ENCODE assay signal across 21 cellular contexts in genomic region chrY:15385178-15385577, GRCh38.
DNase-seq lines count a peak whose midpoint lies in the region; ATAC-seq and TF ChIP-seq lines count a peak whose summit lies in the region.
"Had no signal": no experiment of that assay in that cellular context is flagged by ENCODE, and none has a peak within 500 bp of the region (broad histone marks: within the 10 kb centered on the region; RNA-seq: fewer than 3 reads in every experiment).

No MANE protein-coding gene starts in this region.

- no peaks in the 10 kb centered on the region for H3K27me3 Mint-ChIP-seq in glutamatergic neuron (ENCODE audit: unreplicated experiment)
- no peaks in the 10 kb centered on the region for H3K27me3 Mint-ChIP-seq in T-helper 2 cell treated with Interferon-gamma antibody and Interleukin-4, amounts not matched to agents 5 μg/mL and 100 μg/mL, for 36 hours (ENCODE audit: low read depth)
- H3K27me3 Mint-ChIP-seq in activated CD8-positive, alpha-beta T cell treated with anti-CD3 and anti-CD28 coated beads for 36 hours, result no peaks in the 10 kb centered on the region
- H3K27me3 Mint-ChIP-seq: CD4-positive, alpha-beta memory T cell had no signal

- POLR2A ChIA-PET in activated CD8-positive, alpha-beta T cell treated with anti-CD3 and anti-CD28 coated beads for 36 hours (lab: Charles Lee), result no interaction called here

- WGBS in HUES64, result no CpG with 5 or more reads among the region's 1 CpG

- DNase-seq in glutamatergic neuron (peak; percentile 28), activated gamma-delta T cell treated with Interleukin-2 at 50 U/mL for 16 hours (no peak)
- no peak for DNase-seq in T-helper 2 cell treated with Interferon-gamma antibody and Interleukin-4, amounts not matched to agents 5 μg/mL and 100 μg/mL, for 36 hours (ENCODE audit: low spot score)
- no peak for DNase-seq in activated CD8-positive, alpha-beta T cell treated with anti-CD3 and anti-CD28 coated beads for 36 hours
- DNase-seq: 8988T; Calu3; CD4-positive, alpha-beta memory T cell; DND-41; EL; GM23248; H7; HFFc6; IMR-90 had no signal

- H3K4me3 ChIP-seq in HUES64 (ENCODE audit: low read length) (no peak overlapping the region), iPS-20b (ENCODE audit: low read length) (no peak overlapping the region)
- H3K4me3 ChIP-seq: BLaER1, GM12878, GM23248 had no signal

- H3K9me3 Mint-ChIP-seq in glutamatergic neuron (ENCODE audit: unreplicated experiment), result no peaks in the 10 kb centered on the region
- no peaks in the 10 kb centered on the region for H3K9me3 Mint-ChIP-seq in T-helper 2 cell treated with Interferon-gamma antibody and Interleukin-4, amounts not matched to agents 5 μg/mL and 100 μg/mL, for 36 hours
- no peaks in the 10 kb centered on the region for H3K9me3 Mint-ChIP-seq in activated CD8-positive, alpha-beta T cell treated with anti-CD3 and anti-CD28 coated beads for 36 hours
- H3K9me3 Mint-ChIP-seq: CD14-positive monocyte; CD4-positive, alpha-beta memory T cell; HFFc6 had no signal

- H3K9ac ChIP-seq in HUES64 (ENCODE audit: low read depth, low read length) (no peak overlapping the region), iPS-20b (ENCODE audit: low read depth, low read length) (peak overlapping the region; percentile 15; the same call in 1 of the 2 replicates)
- H3K9ac ChIP-seq: BLaER1, GM23248 had no signal

- H3K4me1 Mint-ChIP-seq in glutamatergic neuron (ENCODE audit: low read depth, unreplicated experiment), result peaks cover 6% of the 10 kb centered on the region
- no peaks in the 10 kb centered on the region for H3K4me1 Mint-ChIP-seq in T-helper 2 cell treated with Interferon-gamma antibody and Interleukin-4, amounts not matched to agents 5 μg/mL and 100 μg/mL, for 36 hours (ENCODE audit: low read depth)
- H3K4me1 Mint-ChIP-seq in activated CD8-positive, alpha-beta T cell treated with anti-CD3 and anti-CD28 coated beads for 36 hours (ENCODE audit: low read depth), result no peaks in the 10 kb centered on the region
- H3K4me1 Mint-ChIP-seq: CD14-positive monocyte; CD4-positive, alpha-beta memory T cell had no signal

- H3K36me3 Mint-ChIP-seq in glutamatergic neuron (ENCODE audit: unreplicated experiment), result no peaks in the 10 kb centered on the region
- H3K36me3 Mint-ChIP-seq in T-helper 2 cell treated with Interferon-gamma antibody and Interleukin-4, amounts not matched to agents 5 μg/mL and 100 μg/mL, for 36 hours (ENCODE audit: low read depth), result no peaks in the 10 kb centered on the region
- H3K36me3 Mint-ChIP-seq in activated CD8-positive, alpha-beta T cell treated with anti-CD3 and anti-CD28 coated beads for 36 hours (ENCODE audit: low read depth), result no peaks in the 10 kb centered on the region
- H3K36me3 Mint-ChIP-seq: CD14-positive monocyte; CD4-positive, alpha-beta memory T cell had no signal

- H3K27ac Mint-ChIP-seq in glutamatergic neuron (ENCODE audit: unreplicated experiment), result no peak overlapping the region
- H3K27ac Mint-ChIP-seq in T-helper 2 cell treated with Interferon-gamma antibody and Interleukin-4, amounts not matched to agents 5 μg/mL and 100 μg/mL, for 36 hours, result no peak overlapping the region
- no peak overlapping the region for H3K27ac Mint-ChIP-seq in activated CD8-positive, alpha-beta T cell treated with anti-CD3 and anti-CD28 coated beads for 36 hours
- H3K27ac Mint-ChIP-seq: CD14-positive monocyte; CD4-positive, alpha-beta memory T cell; HFFc6 had no signal

- H3K27ac ChIP-seq in HUES64 (ENCODE audit: low read depth, low read length), result peak overlapping the region; percentile 89; the same call in 1 of the 2 replicates
- H3K27ac ChIP-seq in iPS-20b (ENCODE audit: low read length), result peak overlapping the region; percentile 79
- H3K27ac ChIP-seq: BLaER1, GM23248, HL-60 had no signal

- H3K4me1 ChIP-seq in HUES64 (ENCODE audit: insufficient read depth, low read length) (peaks cover 9% of the 10 kb centered on the region), iPS-20b (ENCODE audit: insufficient read depth, low read length) (peaks cover 10% of the 10 kb centered on the region; the same call in 1 of the 2 replicates)
- H3K4me1 ChIP-seq: BLaER1 had no signal

- no peak for ATAC-seq in GM19324 (IDR thresholded peaks at IDR 0.05; ENCODE audit: low FRiP score, unreplicated experiment)
- ATAC-seq in activated CD8-positive, alpha-beta T cell treated with anti-CD3 and anti-CD28 coated beads for 36 hours, result no peak
- ATAC-seq: GM12878, HCT116 had no signal

- TF ChIP-seq CTCF in glutamatergic neuron (IDR thresholded peaks at IDR 0.05; ENCODE audit: partially characterized antibody, unreplicated experiment), result no peak
- TF ChIP-seq CTCF in activated CD8-positive, alpha-beta T cell treated with anti-CD3 and anti-CD28 coated beads for 36 hours (IDR thresholded peaks at IDR 0.05), result no peak

- CTCF ChIA-PET in activated CD8-positive, alpha-beta T cell treated with anti-CD3 and anti-CD28 coated beads for 36 hours (lab: Charles Lee), result no interaction called here

- H3K4me3 Mint-ChIP-seq in glutamatergic neuron (ENCODE audit: unreplicated experiment), result no peak overlapping the region
- H3K4me3 Mint-ChIP-seq in T-helper 2 cell treated with Interferon-gamma antibody and Interleukin-4, amounts not matched to agents 5 μg/mL and 100 μg/mL, for 36 hours, result no peak overlapping the region
- H3K4me3 Mint-ChIP-seq in activated CD8-positive, alpha-beta T cell treated with anti-CD3 and anti-CD28 coated beads for 36 hours, result no peak overlapping the region
- H3K4me3 Mint-ChIP-seq: CD14-positive monocyte; CD4-positive, alpha-beta memory T cell; HFFc6 had no signal

- no peaks in the 10 kb centered on the region for H3K36me3 ChIP-seq in HUES64 (ENCODE audit: insufficient read depth, low read length)
- no peaks in the 10 kb centered on the region for H3K36me3 ChIP-seq in iPS-20b (ENCODE audit: insufficient read depth, low read depth, low read length)
- H3K36me3 ChIP-seq: BLaER1 had no signal

- intact Hi-C loops in activated CD8-positive, alpha-beta T cell treated with anti-CD3 and anti-CD28 coated beads for 36 hours (cut with micrococcal nuclease), result no loop called here

- no peaks in the 10 kb centered on the region for H3K9me3 ChIP-seq in HUES64 (ENCODE audit: insufficient read depth, low read depth, low read length)
- no peaks in the 10 kb centered on the region for H3K9me3 ChIP-seq in iPS-20b (ENCODE audit: insufficient read depth, low read depth, low read length)
- H3K9me3 ChIP-seq: BLaER1 had no signal

- H3K27me3 ChIP-seq in HUES64 (ENCODE audit: insufficient read depth, low read length) (no peaks in the 10 kb centered on the region), iPS-20b (ENCODE audit: insufficient read depth, low read length) (no peaks in the 10 kb centered on the region)
- H3K27me3 ChIP-seq: BLaER1 had no signal
